Comparison of ENCODE assay signal across 8 cellular contexts in genomic region chr15:85414495-85414894, GRCh38. TPM values are rescaled to one million over a fixed set of nuclear protein-coding genes. Genes with fewer than 3 reads are reported as not detected.
DNase-seq lines count a peak whose midpoint lies in the region; ATAC-seq, FAIRE-seq and TF ChIP-seq lines count a peak whose summit lies in the region.

No MANE protein-coding gene starts in this region.

- peak overlapping the region; percentile 61 for H3K4me3 ChIP-seq in CD4-positive, CD25-positive, alpha-beta regulatory T cell (ENCODE audit: low read depth, low read length)
- H3K4me3 ChIP-seq in astrocyte (ENCODE audit: insufficient read depth, low read depth, low read length) (no peak overlapping the region), WERI-Rb-1 (ENCODE audit: low read depth, low read length) (no peak overlapping the region)

- no peak overlapping the region for H2AFZ ChIP-seq in astrocyte (ENCODE audit: low read depth, low read length)

- TF ChIP-seq CTCF in astrocyte (IDR thresholded peaks at IDR 0.05; ENCODE audit: insufficient read depth, low read depth, low read length) (peak; percentile 8), WERI-Rb-1 (IDR thresholded peaks at IDR 0.05; ENCODE audit: low read depth, low read length) (no peak)

- peaks cover 48 to 69% (median 57%) of the 10 kb centered on the region in 4 donors for H3K4me1 Mint-ChIP-seq in CD4-positive, CD25-positive, alpha-beta regulatory T cell
- H3K4me1 Mint-ChIP-seq in IgD-negative memory B cell (peaks cover 44 to 77% (median 45%) of the 10 kb centered on the region in 3 donors), astrocyte (ENCODE audit: low read depth, unreplicated experiment) (peaks cover 61% of the 10 kb centered on the region), memory B cell (peaks cover 52% of the 10 kb centered on the region)

- peaks cover 95% of the 10 kb centered on the region for H3K79me2 ChIP-seq in astrocyte (ENCODE audit: insufficient read depth, low read length)

- H3K4me1 ChIP-seq in CD4-positive, CD25-positive, alpha-beta regulatory T cell (ENCODE audit: control insufficient read depth, insufficient read depth, low read length, poor library complexity, severe bottlenecking), result peaks cover 26% of the 10 kb centered on the region
- H3K4me1 ChIP-seq in astrocyte (ENCODE audit: insufficient read depth, low read length), result peaks cover 28% of the 10 kb centered on the region

- no peaks in the 10 kb centered on the region for H3K9me3 ChIP-seq in CD4-positive, CD25-positive, alpha-beta regulatory T cell (ENCODE audit: control insufficient read depth in 2 of 2, low read length in 2 of 2)
- H3K9me3 ChIP-seq in astrocyte (ENCODE audit: insufficient read depth, low read depth, low read length) (no peaks in the 10 kb centered on the region), WERI-Rb-1 (ENCODE audit: severe bottlenecking) (no peaks in the 10 kb centered on the region)

- H3K27ac ChIP-seq in CD4-positive, CD25-positive, alpha-beta regulatory T cell (ENCODE audit: insufficient read depth, low read length, poor library complexity, severe bottlenecking), result peak overlapping the region; percentile 72
- H3K27ac ChIP-seq in astrocyte (ENCODE audit: low read depth, low read length) (peak overlapping the region; percentile 82), WERI-Rb-1 (no peak overlapping the region)

- H3K36me3 ChIP-seq in CD4-positive, CD25-positive, alpha-beta regulatory T cell (ENCODE audit: control insufficient read depth, insufficient read depth, low read length), result no peaks in the 10 kb centered on the region
- no peaks in the 10 kb centered on the region for H3K36me3 ChIP-seq in astrocyte (ENCODE audit: insufficient read depth, low read length)
- peaks cover 5% of the 10 kb centered on the region; the same call in 1 of the 2 replicates for H3K36me3 ChIP-seq in WERI-Rb-1

- no peak for FAIRE-seq in astrocyte (lab: Jason Lieb, UNC)

- H3K27me3 Mint-ChIP-seq in CD4-positive, CD25-positive, alpha-beta regulatory T cell, result no peaks in the 10 kb centered on the region
- H3K27me3 Mint-ChIP-seq in IgD-negative memory B cell (no peaks in the 10 kb centered on the region), astrocyte (ENCODE audit: low read depth, unreplicated experiment) (no peaks in the 10 kb centered on the region), memory B cell (no peaks in the 10 kb centered on the region)

- H3K27me3 ChIP-seq in CD4-positive, CD25-positive, alpha-beta regulatory T cell (ENCODE audit: control insufficient read depth, insufficient read depth, low read length), result no peaks in the 10 kb centered on the region
- no peaks in the 10 kb centered on the region for H3K27me3 ChIP-seq in astrocyte (ENCODE audit: insufficient read depth, low read length)
- H3K27me3 ChIP-seq in WERI-Rb-1 (ENCODE audit: insufficient read depth, low read depth, severe bottlenecking), result no peaks in the 10 kb centered on the region

- H3K4me3 Mint-ChIP-seq in CD4-positive, CD25-positive, alpha-beta regulatory T cell, result peak overlapping the region in 3 of 4 donors; percentile 8 to 26 (median 14)
- peak overlapping the region; percentile 17 to 81 (median 58) for H3K4me3 Mint-ChIP-seq in IgD-negative memory B cell
- H3K4me3 Mint-ChIP-seq in astrocyte (ENCODE audit: unreplicated experiment), result peak overlapping the region; percentile 5
- peak overlapping the region; percentile 37 for H3K4me3 Mint-ChIP-seq in memory B cell

- peak overlapping the region; percentile 64 for H3K9ac ChIP-seq in astrocyte (ENCODE audit: low read length)

- peak overlapping the region; percentile 63 for H3K4me2 ChIP-seq in astrocyte (ENCODE audit: low read length)

- H4K20me1 ChIP-seq in astrocyte (ENCODE audit: insufficient read depth, low read length), result peaks cover 12% of the 10 kb centered on the region

- no peaks in the 10 kb centered on the region for H3K9me3 Mint-ChIP-seq in CD4-positive, CD25-positive, alpha-beta regulatory T cell
- H3K9me3 Mint-ChIP-seq in IgD-negative memory B cell (no peaks in the 10 kb centered on the region), astrocyte (ENCODE audit: unreplicated experiment) (no peaks in the 10 kb centered on the region), memory B cell (no peaks in the 10 kb centered on the region)

- no peak for ATAC-seq in CD4-positive, CD25-positive, alpha-beta regulatory T cell (ENCODE audit: low read depth in 2 of 2)
- ATAC-seq in memory B cell (ENCODE audit: low read depth), result peak; percentile 25
- ATAC-seq in HG02884 (IDR thresholded peaks at IDR 0.05; ENCODE audit: unreplicated experiment), result no peak

- DNase-seq in CD4-positive, CD25-positive, alpha-beta regulatory T cell, result peak in 2 of 3 donors; percentile 30 to 48
- no peak for DNase-seq in astrocyte (ENCODE audit: low read depth)
- DNase-seq in memory B cell (ENCODE audit: low spot score in 2 of 2), result peak in 1 of 2 donors; percentile 36
- no peak for DNase-seq in mucosa of gallbladder (ENCODE audit: low spot score)
- no peak for DNase-seq in WERI-Rb-1
- no peak for DNase-seq in COR-L47 (lab: John Stamatoyannopoulos, UW)

- H3K36me3 Mint-ChIP-seq in CD4-positive, CD25-positive, alpha-beta regulatory T cell, result peaks cover 8% of the 10 kb centered on the region
- H3K36me3 Mint-ChIP-seq in IgD-negative memory B cell (peaks cover 5% of the 10 kb centered on the region), astrocyte (ENCODE audit: low read depth, unreplicated experiment) (no peaks in the 10 kb centered on the region), memory B cell (peaks cover 13% of the 10 kb centered on the region)

- H3K27ac Mint-ChIP-seq in CD4-positive, CD25-positive, alpha-beta regulatory T cell, result peak overlapping the region; percentile 73 to 96 (median 93)
- H3K27ac Mint-ChIP-seq in IgD-negative memory B cell (peak overlapping the region; percentile 55 to 93 (median 91)), astrocyte (ENCODE audit: unreplicated experiment) (peak overlapping the region; percentile 82), memory B cell (peak overlapping the region; percentile 92)

RNA-seq across cellular contexts. Expression of gene AKAP13, which starts 34.1 kb away (rescaled TPM):
- 482 TPM for total RNA-seq in CD4-positive, CD25-positive, alpha-beta regulatory T cell
- polyA plus RNA-seq in CD4-positive, CD25-positive, alpha-beta regulatory T cell, result 100 to 1,000 TPM; 106 to 121 (median 109) TPM
- 152 TPM for polyA plus RNA-seq in IgD-negative memory B cell
- total RNA-seq in astrocyte, result 93.0 and 98.2 TPM in 2 replicates
- total RNA-seq in mucosa of gallbladder, result 184 TPM

Comparison
In these comparisons a context has a peak if more than half of its experiments do, and no peak if none do; other contexts are left out.
1. DNase-seq: peak in CD4-positive, CD25-positive, alpha-beta regulatory T cell (2 of 3); none in astrocyte (single experiment), mucosa of gallbladder (single experiment), WERI-Rb-1 (single experiment) and COR-L47 (single experiment).
2. H3K4me3 Mint-ChIP-seq: peak in every context shown above with its lines; median percentile 58 in IgD-negative memory B cell; 37 in memory B cell; 14 in CD4-positive, CD25-positive, alpha-beta regulatory T cell; 5 in astrocyte.
3. Peak in every context shown above with its lines, with median percentiles within 50 percentile points of each other: H3K27ac Mint-ChIP-seq.